In genomic region chr11:70270104-70270876, GRCh38 we compare ENCODE assay signal across 8 cellular contexts. TPM values are rescaled to one million over a fixed set of nuclear protein-coding genes. Genes with fewer than 3 reads are reported as not detected.
A peak's percentile ranks its signal among the peaks of the same experiment; 100 is the strongest.
DNase-seq lines count a peak whose midpoint lies in the region; ATAC-seq and TF ChIP-seq lines count a peak whose summit lies in the region.

TSS of gene PPFIA1 (plus strand) at chr11:70270690. CDS start at chr11:70272173, 1,483 bp downstream.

- peaks cover 7% of the 10 kb centered on the region for H3K27me3 Mint-ChIP-seq in activated CD4-positive, alpha-beta T cell treated with anti-CD3 and anti-CD28 coated beads, Interleukin-2, amount 10 ng/mL, durations not matched to agents 7 days and 5 days

- H3K9me3 Mint-ChIP-seq in activated CD4-positive, alpha-beta T cell treated with anti-CD3 and anti-CD28 coated beads, Interleukin-2, amount 10 ng/mL, durations not matched to agents 7 days and 5 days: no peaks in the 10 kb centered on the region

- peak within 1 kb of the TSS; percentile 85 for H3K4me3 Mint-ChIP-seq in activated CD4-positive, alpha-beta T cell treated with anti-CD3 and anti-CD28 coated beads, Interleukin-2, amount 10 ng/mL, durations not matched to agents 7 days and 5 days

- peak within 1 kb of the TSS; percentile 88 for H3K27ac ChIP-seq in C4-2B

- ATAC-seq in GM19351 (IDR thresholded peaks at IDR 0.05; ENCODE audit: unreplicated experiment) (peak; percentile 91), HG03520 (IDR thresholded peaks at IDR 0.05; ENCODE audit: unreplicated experiment) (peak; percentile 91), left lobe of liver (peak; percentile 95)

- H3K27ac Mint-ChIP-seq in activated CD4-positive, alpha-beta T cell treated with anti-CD3 and anti-CD28 coated beads, Interleukin-2, amount 10 ng/mL, durations not matched to agents 7 days and 5 days: peak within 1 kb of the TSS; percentile 66

- CTCF ChIA-PET in activated CD4-positive, alpha-beta T cell treated with anti-CD3 and anti-CD28 coated beads, Interleukin-2, amount 10 ng/mL, durations not matched to agents 7 days and 5 days (lab: Charles Lee): interaction anchor here (1.1 to 1.3 kb wide), 2 partner anchors 62 to 72 kb away, joined by 3 read pairs; no protein-coding TSS in a partner anchor

- POLR2A ChIA-PET in activated CD4-positive, alpha-beta T cell treated with anti-CD3 and anti-CD28 coated beads, Interleukin-2, amount 10 ng/mL, durations not matched to agents 7 days and 5 days (lab: Charles Lee): no interaction called here

- peaks cover 37% of the 10 kb centered on the region for H3K4me1 Mint-ChIP-seq in activated CD4-positive, alpha-beta T cell treated with anti-CD3 and anti-CD28 coated beads, Interleukin-2, amount 10 ng/mL, durations not matched to agents 7 days and 5 days

- DNase-seq in NCI-H526 treated with DMSO at 0.1 percent for 48 hours (lab: John Stamatoyannopoulos, UW) (peak; percentile 89), dedifferentiated amniotic fluid mesenchymal stem cell (ENCODE audit: extremely low spot score) (peak; percentile 89), left lobe of liver (ENCODE audit: low spot score) (peak; percentile 98)
- peak; percentile 95 for DNase-seq in activated CD4-positive, alpha-beta T cell treated with anti-CD3 and anti-CD28 coated beads, Interleukin-2, amount 10 ng/mL, durations not matched to agents 7 days and 5 days
- peak; percentile 95 to 96 for DNase-seq in stimulated activated CD4-positive, alpha-beta T cell treated with anti-CD3 and anti-CD28 coated beads, Interleukin-2, amount 100 ng/mL, for 24 hours

- TF ChIP-seq CTCF in C4-2B (conservative IDR thresholded peaks at IDR 0.05): peak; percentile 25

- peaks cover 22% of the 10 kb centered on the region for H3K36me3 Mint-ChIP-seq in activated CD4-positive, alpha-beta T cell treated with anti-CD3 and anti-CD28 coated beads, Interleukin-2, amount 10 ng/mL, durations not matched to agents 7 days and 5 days (ENCODE audit: low read depth)

RNA-seq across cellular contexts. Expression of gene PPFIA1, which starts in this region (rescaled TPM):
- total RNA-seq in activated CD4-positive, alpha-beta T cell treated with anti-CD3 and anti-CD28 coated beads, Interleukin-2, amount 10 ng/mL, durations not matched to agents 7 days and 5 days: 10 to 100 TPM; 29.2 to 32.7 TPM
- total RNA-seq in left lobe of liver: 21.9 TPM

Comparison
In these comparisons a context has a peak if more than half of its experiments do, and no peak if none do; other contexts are left out.
1. Peak in every context shown above with its lines: DNase-seq, ATAC-seq and H3K27ac ChIP-seq.